Comparison of ENCODE assay signal across 8 cellular contexts in the genomic region with DNA sequence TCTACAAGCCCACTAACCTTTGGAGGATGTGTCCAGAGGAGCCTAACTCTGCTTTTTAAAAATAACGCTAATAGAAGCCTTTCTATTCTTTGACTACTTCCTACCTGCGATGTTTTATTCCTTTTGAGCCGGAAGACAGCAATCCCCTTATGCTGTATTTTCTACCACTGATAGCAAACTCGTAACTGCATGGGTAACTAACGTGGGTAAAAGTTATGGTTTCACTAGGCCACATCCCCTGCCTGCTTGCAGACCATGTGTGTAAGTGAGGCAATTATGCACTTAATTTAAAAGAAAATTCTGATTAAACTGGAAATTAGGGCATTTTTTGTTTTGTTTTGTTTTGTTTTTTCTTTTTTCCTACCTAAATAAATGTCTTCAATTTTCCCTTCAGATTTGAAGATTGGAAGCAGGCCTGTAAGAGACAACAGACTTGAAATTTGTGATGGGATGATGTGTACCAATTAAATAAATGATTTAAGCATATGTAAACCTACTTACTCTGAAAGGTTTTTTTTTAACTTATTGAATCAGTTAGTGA. TPM values are rescaled to one million over a fixed set of nuclear protein-coding genes. Genes with fewer than 3 reads are reported as not detected.
A peak's percentile ranks its signal among the peaks of the same experiment; 100 is the strongest.
DNase-seq lines count a peak whose midpoint lies in the region; ATAC-seq and TF ChIP-seq lines count a peak whose summit lies in the region.

No MANE protein-coding gene starts in this region.

- TF ChIP-seq CTCF in BJ (IDR thresholded peaks at IDR 0.05; ENCODE audit: insufficient read depth, low read depth, low read length) (no peak), fibroblast of lung (conservative IDR thresholded peaks at IDR 0.05 in 1 of 2, IDR thresholded peaks at IDR 0.05 in 1 of 2; ENCODE audit: low read depth in 1 of 2, low read length in 2 of 2) (no peak), osteoblast (IDR thresholded peaks at IDR 0.05; ENCODE audit: extremely low read depth, low read depth, low read length) (no peak)

- H3K4me1 ChIP-seq in fibroblast of lung (ENCODE audit: control insufficient read depth, extremely low read depth, insufficient read depth, low read length) (peaks cover 2% of the 10 kb centered on the region), osteoblast (ENCODE audit: insufficient read depth, low read length) (peaks cover 16% of the 10 kb centered on the region)

- H3K27ac ChIP-seq in fibroblast of lung (ENCODE audit: insufficient read depth, low read length) (peak overlapping the region; percentile 94), osteoblast (ENCODE audit: low read depth, low read length) (peak overlapping the region; percentile 97)

- H3K27me3 ChIP-seq in BJ (ENCODE audit: control insufficient read depth, insufficient read depth, low read length): no peaks in the 10 kb centered on the region
- no peaks in the 10 kb centered on the region for H3K27me3 ChIP-seq in fibroblast of lung (ENCODE audit: control insufficient read depth, insufficient read depth, low read length)
- no peaks in the 10 kb centered on the region for H3K27me3 ChIP-seq in osteoblast (ENCODE audit: insufficient read depth, low read length)

- H3K9ac ChIP-seq in fibroblast of lung (ENCODE audit: insufficient read depth, low read length): peak overlapping the region; percentile 97

- POLR2A ChIA-PET in BJ (lab: Charles Lee): interaction anchor here (0.6 kb wide), 1 partner anchor 356 kb away, joined by 4 read pairs; no protein-coding TSS in a partner anchor

- CTCF ChIA-PET in BJ (lab: Yijun Ruan, JAX): no interaction called here

- ATAC-seq in GM18870 (IDR thresholded peaks at IDR 0.05; ENCODE audit: unreplicated experiment): peak; percentile 23
- ATAC-seq in HG03103 (IDR thresholded peaks at IDR 0.05; ENCODE audit: low read depth, unreplicated experiment): peak; percentile 23

- peaks cover 2% of the 10 kb centered on the region for H3K36me3 ChIP-seq in BJ (ENCODE audit: control insufficient read depth, insufficient read depth, low read length)
- H3K36me3 ChIP-seq in fibroblast of lung (ENCODE audit: control insufficient read depth, insufficient read depth, low read length): peaks cover 1% of the 10 kb centered on the region
- peaks cover 19% of the 10 kb centered on the region for H3K36me3 ChIP-seq in osteoblast (ENCODE audit: insufficient read depth, low read length)

- H3K4me2 ChIP-seq in fibroblast of lung (ENCODE audit: extremely low read depth, insufficient read depth, low read length) (peak overlapping the region; percentile 95), osteoblast (ENCODE audit: insufficient read depth, low read length) (peak overlapping the region; percentile 84)

- H3K9me3 ChIP-seq in fibroblast of lung (ENCODE audit: control insufficient read depth, insufficient read depth, low read depth, low read length) (no peaks in the 10 kb centered on the region), osteoblast (ENCODE audit: low read depth, low read length) (no peaks in the 10 kb centered on the region)

- H2AFZ ChIP-seq in fibroblast of lung (ENCODE audit: low read length) (peak overlapping the region; percentile 89), osteoblast (ENCODE audit: low read length) (peak overlapping the region; percentile 98)

- DNase-seq in BJ (ENCODE audit: low read depth) (peak; percentile 2), SW480 (ENCODE audit: low spot score) (peak; percentile 15), fibroblast of lung (ENCODE audit: low read depth in 2 of 2) (peak; percentile 32 to 37), osteoblast (ENCODE audit: insufficient read length, low spot score, missing footprints) (no peak), ecto neural progenitor cell (ENCODE audit: low spot score) (no peak), NAMALWA (ENCODE audit: low spot score) (no peak)

- peak overlapping the region; percentile 88 for H3K4me3 ChIP-seq in BJ (ENCODE audit: low read depth, low read length)
- peak overlapping the region; percentile 78 to 93 (median 86) for H3K4me3 ChIP-seq in fibroblast of lung (replicated peaks in 1 of 4; ENCODE audit: control extremely low read depth in 1 of 4, insufficient read depth in 1 of 4, low read depth in 3 of 4, low read length in 4 of 4)
- peak overlapping the region; percentile 96 for H3K4me3 ChIP-seq in osteoblast (ENCODE audit: insufficient read depth, low read length)

- H4K20me1 ChIP-seq in fibroblast of lung (ENCODE audit: control insufficient read depth, extremely low read depth, insufficient read depth, low read length) (no peaks in the 10 kb centered on the region), osteoblast (ENCODE audit: insufficient read depth, low read length) (no peaks in the 10 kb centered on the region)

- H3K79me2 ChIP-seq in fibroblast of lung (ENCODE audit: control insufficient read depth, insufficient read depth, low read length) (peaks cover 16% of the 10 kb centered on the region), osteoblast (ENCODE audit: insufficient read depth, low read length) (peaks cover 29% of the 10 kb centered on the region)

RNA-seq across cellular contexts. Expression of a gene that starts 0.9 kb away (rescaled TPM):
- 4.5 and 9.2 TPM in 2 replicates for polyA plus RNA-seq in BJ (2011; rRNA removed)
- 2.6 and 4.0 TPM in 2 replicates for polyA minus RNA-seq in BJ (2011; rRNA and poly(A)+ RNA removed)
- total RNA-seq in fibroblast of lung: 29.0 and 35.2 TPM in 2 replicates
- polyA plus RNA-seq in fibroblast of lung: 12.5 and 14.9 TPM in 2 replicates
- 16.3 and 19.5 TPM in 2 replicates for polyA plus RNA-seq in fibroblast of lung (2012)
- polyA minus RNA-seq in fibroblast of lung (ENCODE audit: low replicate concordance): 0.08 and 1.0 TPM in 2 replicates
- 32.9 and 35.9 TPM in 2 replicates for total RNA-seq in osteoblast

RNA-seq across cellular contexts. Expression of a gene that starts 40.4 kb away (rescaled TPM):
- polyA plus RNA-seq in BJ (2011; rRNA removed): not detected in 2 replicates
- polyA minus RNA-seq in BJ (2011; rRNA and poly(A)+ RNA removed): not detected in 2 replicates
- total RNA-seq in fibroblast of lung: not detected in 2 replicates
- 0.03 TPM in 1 of 2 replicates, not detected in the other for polyA plus RNA-seq in fibroblast of lung
- polyA plus RNA-seq in fibroblast of lung (2012): not detected in 2 replicates
- not detected in 2 replicates for polyA minus RNA-seq in fibroblast of lung (ENCODE audit: low replicate concordance)
- not detected in 2 replicates for total RNA-seq in osteoblast

Comparison
In these comparisons a context has a peak if more than half of its experiments do, and no peak if none do; other contexts are left out.
1. DNase-seq: peak in BJ (single experiment), SW480 (single experiment) and fibroblast of lung (2 of 2); none in osteoblast (single experiment), ecto neural progenitor cell (single experiment) and NAMALWA (single experiment).
2. Peak in every context shown above with its lines, with median percentiles within 50 percentile points of each other: H3K4me3 ChIP-seq.